Comparison of ENCODE assay signal across 8 cellular contexts in genomic region chr10:79070091-79070610, GRCh38. TPM values are rescaled to one million over a fixed set of nuclear protein-coding genes. Genes with fewer than 3 reads are reported as not detected.
DNase-seq lines count a peak whose midpoint lies in the region; ATAC-seq and TF ChIP-seq lines count a peak whose summit lies in the region.

No MANE protein-coding gene starts in this region.

- ATAC-seq in activated T-cell treated with anti-CD3 and anti-CD28 coated beads, Interleukin-2, amount 50 U/mL, for 72 hours (replicated peaks in 1 of 2), result peak in 1 of 2 donors; percentile 10
- ATAC-seq in HG02970 (IDR thresholded peaks at IDR 0.05; ENCODE audit: low FRiP score, unreplicated experiment), result no peak

- peak overlapping the region; percentile 91 for H3K4me3 Mint-ChIP-seq in T-helper 1 cell treated with Interleukin-12 subunit alpha and Interleukin-12 subunit beta and Interleukin-4 antibody, amounts not matched to agents 30 μg/mL and 1 μg/mL, for 36 hours
- peak overlapping the region; percentile 92 to 94 for H3K4me3 Mint-ChIP-seq in activated T-cell treated with anti-CD3 and anti-CD28 coated beads, Interleukin-2, amount 50 U/mL, for 72 hours
- peak overlapping the region; percentile 97 for H3K4me3 Mint-ChIP-seq in osteocyte (ENCODE audit: unreplicated experiment)

- peaks cover 9% of the 10 kb centered on the region for H3K36me3 Mint-ChIP-seq in T-helper 1 cell treated with Interleukin-12 subunit alpha and Interleukin-12 subunit beta and Interleukin-4 antibody, amounts not matched to agents 30 μg/mL and 1 μg/mL, for 36 hours (ENCODE audit: low read depth)
- H3K36me3 Mint-ChIP-seq in activated T-cell treated with anti-CD3 and anti-CD28 coated beads, Interleukin-2, amount 50 U/mL, for 72 hours (ENCODE audit: insufficient read depth in 2 of 2), result no peaks in the 10 kb centered on the region
- H3K36me3 Mint-ChIP-seq in osteocyte (ENCODE audit: unreplicated experiment), result no peaks in the 10 kb centered on the region

- intact Hi-C loops in head of caudate nucleus (cut with DNase I), result loop anchor here (2.0 to 10.0 kb wide), 5 partner anchors 82 to 1025 kb away; no protein-coding TSS in a partner anchor

- H3K27ac Mint-ChIP-seq in T-helper 1 cell treated with Interleukin-12 subunit alpha and Interleukin-12 subunit beta and Interleukin-4 antibody, amounts not matched to agents 30 μg/mL and 1 μg/mL, for 36 hours, result peak overlapping the region; percentile 85
- no peak overlapping the region for H3K27ac Mint-ChIP-seq in activated T-cell treated with anti-CD3 and anti-CD28 coated beads, Interleukin-2, amount 50 U/mL, for 72 hours
- H3K27ac Mint-ChIP-seq in osteocyte (ENCODE audit: unreplicated experiment), result peak overlapping the region; percentile 93

- DNase-seq in T-helper 1 cell (no peak), head of caudate nucleus (peak in 35 of 42 donors; percentile 36 to 77 (median 56)), osteocyte (ENCODE audit: extremely low spot score, unreplicated experiment) (no peak), epidermal melanocyte (ENCODE audit: insufficient read length, low spot score) (no peak), GM19238 (ENCODE audit: insufficient read length, low spot score) (no peak)
- DNase-seq in activated T-cell treated with anti-CD3 and anti-CD28 coated beads, Interleukin-2, amount 50 U/mL, for 72 hours, result peak in 1 of 2 donors; percentile 37

- peaks cover 25% of the 10 kb centered on the region for H3K4me1 Mint-ChIP-seq in T-helper 1 cell treated with Interleukin-12 subunit alpha and Interleukin-12 subunit beta and Interleukin-4 antibody, amounts not matched to agents 30 μg/mL and 1 μg/mL, for 36 hours (ENCODE audit: low read depth)
- peaks cover 26% of the 10 kb centered on the region for H3K4me1 Mint-ChIP-seq in activated T-cell treated with anti-CD3 and anti-CD28 coated beads, Interleukin-2, amount 50 U/mL, for 72 hours (ENCODE audit: low read depth)
- H3K4me1 Mint-ChIP-seq in osteocyte (ENCODE audit: unreplicated experiment), result peaks cover 52% of the 10 kb centered on the region

- TF ChIP-seq CTCF in osteocyte (IDR thresholded peaks at IDR 0.05), result no peak

- no peaks in the 10 kb centered on the region for H3K9me3 Mint-ChIP-seq in T-helper 1 cell treated with Interleukin-12 subunit alpha and Interleukin-12 subunit beta and Interleukin-4 antibody, amounts not matched to agents 30 μg/mL and 1 μg/mL, for 36 hours
- H3K9me3 Mint-ChIP-seq in activated T-cell treated with anti-CD3 and anti-CD28 coated beads, Interleukin-2, amount 50 U/mL, for 72 hours, result no peaks in the 10 kb centered on the region
- H3K9me3 Mint-ChIP-seq in osteocyte (ENCODE audit: unreplicated experiment), result no peaks in the 10 kb centered on the region

- H3K27me3 Mint-ChIP-seq in T-helper 1 cell treated with Interleukin-12 subunit alpha and Interleukin-12 subunit beta and Interleukin-4 antibody, amounts not matched to agents 30 μg/mL and 1 μg/mL, for 36 hours (ENCODE audit: low read depth), result peaks cover 18% of the 10 kb centered on the region
- H3K27me3 Mint-ChIP-seq in activated T-cell treated with anti-CD3 and anti-CD28 coated beads, Interleukin-2, amount 50 U/mL, for 72 hours (ENCODE audit: low read depth), result peaks cover 8% of the 10 kb centered on the region
- H3K27me3 Mint-ChIP-seq in osteocyte (ENCODE audit: unreplicated experiment), result no peaks in the 10 kb centered on the region

RNA-seq across cellular contexts. Expression of gene ZMIZ1, which starts 1.4 kb away (rescaled TPM):
- 10 to 100 TPM; 30.6 to 37.8 TPM for total RNA-seq in activated T-cell treated with anti-CD3 and anti-CD28 coated beads, Interleukin-2, amount 50 U/mL, for 72 hours
- total RNA-seq in osteocyte, result 90.5 and 96.0 TPM in 2 replicates

Comparison
In these comparisons a context has a peak if more than half of its experiments do, and no peak if none do; other contexts are left out.
1. DNase-seq: peak in head of caudate nucleus (35 of 42); none in T-helper 1 cell (0 of 5), osteocyte (single experiment), epidermal melanocyte (single experiment) and GM19238 (single experiment).
2. Peak in every context shown above with its lines, with median percentiles within 50 percentile points of each other: H3K4me3 Mint-ChIP-seq.